ENCODE assay signal across 1 cellular context in genomic region chr7:148575640-148576411, GRCh38.
A peak's percentile ranks its signal among the peaks of the same experiment; 100 is the strongest.
TF ChIP-seq lines count a peak whose summit lies in the region.

No MANE protein-coding gene starts in this region.

TF ChIP-seq in GM12878, 131 proteins besides CTCF, POLR2A, EP300 and RAD21 (continued from another document):
- TF ChIP-seq ZNF592 (IDR thresholded peaks at IDR 0.05): no peak
- TF ChIP-seq FOXM1 (IDR thresholded peaks at IDR 0.05; ENCODE audit: low read depth, low read length): 0 out of 2 replicates have a peak, but pooled peaks have one; percentile 49
- TF ChIP-seq RELB (IDR thresholded peaks at IDR 0.05; ENCODE audit: low read depth): no peak
- TF ChIP-seq GATAD2B (conservative IDR thresholded peaks at IDR 0.05; ENCODE audit: low read depth): 0 out of 2 replicates have a peak, but pooled peaks have one; percentile 38
- no peak for TF ChIP-seq YBX1 (IDR thresholded peaks at IDR 0.05)
- no peak for TF ChIP-seq EED (IDR thresholded peaks at IDR 0.05; ENCODE audit: low read depth)
- no peak for TF ChIP-seq GABPA (IDR thresholded peaks at IDR 0.05; ENCODE audit: low read depth)
- peak; percentile 53; the same call in 1 of the 2 replicates for TF ChIP-seq YY1 (IDR thresholded peaks at IDR 0.05; ENCODE audit: low read depth, low read length)
